Comparison of ENCODE assay signal across 2 cellular contexts in the genomic region with DNA sequence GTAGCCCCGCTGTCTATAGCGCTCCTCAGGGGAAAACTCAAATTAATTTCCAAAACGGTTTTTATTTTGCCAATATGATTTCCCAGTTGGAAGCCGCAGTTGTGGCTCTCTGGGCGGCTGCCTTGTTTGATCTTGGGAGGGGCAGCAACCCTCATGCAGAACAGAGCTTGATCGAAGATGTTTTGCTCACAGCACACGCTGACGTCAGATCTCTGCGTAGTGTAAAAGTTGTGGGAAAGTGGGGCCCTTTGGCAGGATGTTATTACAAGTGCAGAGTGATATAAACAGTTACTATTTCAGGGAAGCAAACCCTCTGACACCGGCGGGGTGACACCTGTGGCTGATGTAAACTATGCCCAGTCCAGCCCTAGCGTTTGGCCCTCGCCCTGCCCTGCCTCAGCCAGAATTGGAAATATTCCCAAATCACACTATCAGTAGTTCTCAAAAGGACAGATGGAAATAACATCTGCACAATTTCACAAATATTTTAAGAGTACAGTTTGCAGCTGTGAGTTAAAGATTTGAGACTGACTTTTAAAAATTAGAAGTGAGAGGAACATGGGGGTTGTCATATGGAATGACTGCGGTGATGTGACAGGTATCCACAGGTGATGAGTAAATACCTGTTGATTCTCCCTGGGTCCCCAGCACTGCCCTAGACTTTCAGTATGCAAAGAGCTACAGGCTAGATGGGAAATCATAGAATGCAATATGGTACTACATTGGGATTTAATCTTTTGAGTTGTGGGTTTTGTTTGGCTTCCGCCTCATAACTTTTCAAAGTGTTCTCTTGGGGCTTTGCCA.
TF ChIP-seq lines count a peak whose summit lies in the region.

No MANE protein-coding gene starts in this region.

TF ChIP-seq in SK-N-SH, 30 proteins besides CTCF, POLR2A, EP300 and RAD21 (continued from another document):
- TF ChIP-seq, protein P1, sequence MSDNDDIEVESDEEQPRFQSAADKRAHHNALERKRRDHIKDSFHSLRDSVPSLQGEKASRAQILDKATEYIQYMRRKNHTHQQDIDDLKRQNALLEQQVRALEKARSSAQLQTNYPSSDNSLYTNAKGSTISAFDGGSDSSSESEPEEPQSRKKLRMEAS (IDR thresholded peaks at IDR 0.05; ENCODE audit: low read depth): no peak
TF ChIP-seq in SK-N-SH: peak in this region for 0.

TF ChIP-seq in SK-N-SH treated with all-trans-retinoic acid at 6 μM for 48 hours, 23 proteins besides CTCF, POLR2A, EP300 and RAD21:
- TF ChIP-seq, protein P2, sequence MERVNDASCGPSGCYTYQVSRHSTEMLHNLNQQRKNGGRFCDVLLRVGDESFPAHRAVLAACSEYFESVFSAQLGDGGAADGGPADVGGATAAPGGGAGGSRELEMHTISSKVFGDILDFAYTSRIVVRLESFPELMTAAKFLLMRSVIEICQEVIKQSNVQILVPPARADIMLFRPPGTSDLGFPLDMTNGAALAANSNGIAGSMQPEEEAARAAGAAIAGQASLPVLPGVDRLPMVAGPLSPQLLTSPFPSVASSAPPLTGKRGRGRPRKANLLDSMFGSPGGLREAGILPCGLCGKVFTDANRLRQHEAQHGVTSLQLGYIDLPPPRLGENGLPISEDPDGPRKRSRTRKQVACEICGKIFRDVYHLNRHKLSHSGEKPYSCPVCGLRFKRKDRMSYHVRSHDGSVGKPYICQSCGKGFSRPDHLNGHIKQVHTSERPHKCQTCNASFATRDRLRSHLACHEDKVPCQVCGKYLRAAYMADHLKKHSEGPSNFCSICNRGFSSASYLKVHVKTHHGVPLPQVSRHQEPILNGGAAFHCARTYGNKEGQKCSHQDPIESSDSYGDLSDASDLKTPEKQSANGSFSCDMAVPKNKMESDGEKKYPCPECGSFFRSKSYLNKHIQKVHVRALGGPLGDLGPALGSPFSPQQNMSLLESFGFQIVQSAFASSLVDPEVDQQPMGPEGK (CRISPR knock-in tag; IDR thresholded peaks at IDR 0.05; ENCODE audit: borderline replicate concordance): no peak
- no peak for TF ChIP-seq BACH2 (CRISPR knock-in tag; IDR thresholded peaks at IDR 0.05; ENCODE audit: borderline replicate concordance)
- TF ChIP-seq, protein P3, sequence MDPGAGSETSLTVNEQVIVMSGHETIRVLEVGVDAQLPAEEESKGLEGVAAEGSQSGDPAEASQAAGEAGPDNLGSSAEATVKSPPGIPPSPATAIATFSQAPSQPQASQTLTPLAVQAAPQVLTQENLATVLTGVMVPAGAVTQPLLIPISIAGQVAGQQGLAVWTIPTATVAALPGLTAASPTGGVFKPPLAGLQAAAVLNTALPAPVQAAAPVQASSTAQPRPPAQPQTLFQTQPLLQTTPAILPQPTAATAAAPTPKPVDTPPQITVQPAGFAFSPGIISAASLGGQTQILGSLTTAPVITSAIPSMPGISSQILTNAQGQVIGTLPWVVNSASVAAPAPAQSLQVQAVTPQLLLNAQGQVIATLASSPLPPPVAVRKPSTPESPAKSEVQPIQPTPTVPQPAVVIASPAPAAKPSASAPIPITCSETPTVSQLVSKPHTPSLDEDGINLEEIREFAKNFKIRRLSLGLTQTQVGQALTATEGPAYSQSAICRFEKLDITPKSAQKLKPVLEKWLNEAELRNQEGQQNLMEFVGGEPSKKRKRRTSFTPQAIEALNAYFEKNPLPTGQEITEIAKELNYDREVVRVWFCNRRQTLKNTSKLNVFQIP (CRISPR knock-in tag; IDR thresholded peaks at IDR 0.05; ENCODE audit: borderline replicate concordance, low read depth): no peak
- no peak for TF ChIP-seq CSDC2 (CRISPR knock-in tag; IDR thresholded peaks at IDR 0.05)
